In the genomic region with DNA sequence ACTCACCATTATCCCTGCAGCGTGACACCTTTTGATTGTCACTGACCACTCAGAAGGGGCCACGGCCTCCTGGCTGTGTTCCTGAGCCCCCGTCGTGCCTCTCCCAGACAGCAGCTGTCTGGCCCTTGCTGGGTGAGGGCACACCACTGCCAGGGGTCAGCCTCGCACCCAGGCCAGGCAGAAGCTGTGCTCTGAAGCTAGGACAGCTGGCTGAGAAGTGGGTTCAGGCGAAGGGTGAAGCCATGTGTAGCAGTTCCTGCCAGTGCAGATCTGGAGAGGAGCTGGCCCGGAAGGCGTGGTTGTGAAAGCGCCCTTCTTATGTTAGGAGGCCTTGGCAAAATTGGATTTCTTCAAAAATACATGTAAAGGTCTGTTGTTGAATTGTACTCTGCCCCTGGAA, we compare ENCODE assay signal across 21 cellular contexts. TPM values are rescaled to one million over a fixed set of nuclear protein-coding genes. Genes with fewer than 3 reads are reported as not detected.
DNase-seq lines count a peak whose midpoint lies in the region; ATAC-seq and TF ChIP-seq lines count a peak whose summit lies in the region.
"Had no signal": no experiment of that assay in that cellular context is flagged by ENCODE, and none has a peak within 500 bp of the region (broad histone marks: within the 10 kb centered on the region; RNA-seq: fewer than 3 reads in every experiment).

No MANE protein-coding gene starts in this region.

- no peak for DNase-seq in activated CD4-positive, alpha-beta memory T cell treated with anti-CD3 and anti-CD28 coated beads for 36 hours
- no peak for DNase-seq in activated CD4-positive, alpha-beta memory T cell treated with anti-CD3 and anti-CD28 coated beads, Interleukin-2, amount 10 ng/mL, durations not matched to agents 7 days and 5 days
- DNase-seq in H7 (peak; percentile 19), right cardiac atrium (peak in 2 of 3 donors; percentile 55 to 61), osteocyte (ENCODE audit: extremely low spot score, unreplicated experiment) (peak; percentile 48), dermis blood vessel endothelial cell (no peak)
- no peak for DNase-seq in stimulated activated CD8-positive, alpha-beta memory T cell treated with anti-CD3 and anti-CD28 coated beads, Interleukin-4, amount 100 ng/mL, for 48 hours
- DNase-seq: 8988T; activated B cell treated with CpG ODN at 0.5 μM for 24 hours; activated naive CD4-positive, alpha-beta T cell treated with Interleukin-2 at 50 U/mL for 16 hours; AML-193; cortex of kidney; GOT3; KBM-7; MG63; NCI-H1417; NCI-H774; stimulated activated naive CD8-positive, alpha-beta T cell treated with anti-CD3 and anti-CD28 coated beads, Interleukin-15, Interleukin-2, amounts not matched to agents 100 U/mL and 50 U/mL, for 24 hours; transverse colon had no signal

- TF ChIP-seq CTCF in osteocyte (IDR thresholded peaks at IDR 0.05) = no peak

- no peaks in the 10 kb centered on the region for H3K27me3 Mint-ChIP-seq in activated CD4-positive, alpha-beta memory T cell treated with anti-CD3 and anti-CD28 coated beads for 36 hours
- no peaks in the 10 kb centered on the region for H3K27me3 Mint-ChIP-seq in activated CD4-positive, alpha-beta memory T cell treated with anti-CD3 and anti-CD28 coated beads, Interleukin-2, amount 10 ng/mL, durations not matched to agents 7 days and 5 days
- no peaks in the 10 kb centered on the region for H3K27me3 Mint-ChIP-seq in osteocyte (ENCODE audit: unreplicated experiment)
- H3K27me3 Mint-ChIP-seq: activated B cell treated with CpG ODN at 0.5 μM for 24 hours had no signal

- H3K4me3 ChIP-seq in H7 (ENCODE audit: insufficient read depth, low read depth, low read length) = no peak overlapping the region
- H3K4me3 ChIP-seq in right cardiac atrium (ENCODE audit: low read length) = no peak overlapping the region
- H3K4me3 ChIP-seq: MG63, transverse colon had no signal

- no peaks in the 10 kb centered on the region for H3K9me3 Mint-ChIP-seq in activated CD4-positive, alpha-beta memory T cell treated with anti-CD3 and anti-CD28 coated beads for 36 hours
- H3K9me3 Mint-ChIP-seq in activated CD4-positive, alpha-beta memory T cell treated with anti-CD3 and anti-CD28 coated beads, Interleukin-2, amount 10 ng/mL, durations not matched to agents 7 days and 5 days = no peaks in the 10 kb centered on the region
- no peaks in the 10 kb centered on the region for H3K9me3 Mint-ChIP-seq in osteocyte (ENCODE audit: unreplicated experiment)
- H3K9me3 Mint-ChIP-seq: activated B cell treated with CpG ODN at 0.5 μM for 24 hours; CD8-positive, alpha-beta T cell had no signal

- H3K36me3 ChIP-seq in H7 (replicated peaks; ENCODE audit: control insufficient read depth, insufficient read depth, low read length) = peaks cover 8% of the 10 kb centered on the region

- ATAC-seq in right cardiac atrium = no peak
- ATAC-seq in HG02938 (IDR thresholded peaks at IDR 0.05; ENCODE audit: unreplicated experiment) = no peak
- ATAC-seq: CD8-positive, alpha-beta T cell; stimulated activated naive CD8-positive, alpha-beta T cell treated with anti-CD3 and anti-CD28 coated beads, Interleukin-15, Interleukin-2, amounts not matched to agents 100 U/mL and 50 U/mL, for 24 hours had no signal

- no peak overlapping the region for H3K4me3 Mint-ChIP-seq in activated CD4-positive, alpha-beta memory T cell treated with anti-CD3 and anti-CD28 coated beads for 36 hours
- no peak overlapping the region for H3K4me3 Mint-ChIP-seq in activated CD4-positive, alpha-beta memory T cell treated with anti-CD3 and anti-CD28 coated beads, Interleukin-2, amount 10 ng/mL, durations not matched to agents 7 days and 5 days
- no peak overlapping the region for H3K4me3 Mint-ChIP-seq in osteocyte (ENCODE audit: unreplicated experiment)
- H3K4me3 Mint-ChIP-seq: activated B cell treated with CpG ODN at 0.5 μM for 24 hours; CD8-positive, alpha-beta T cell had no signal

- no peaks in the 10 kb centered on the region for H3K27me3 ChIP-seq in H7 (ENCODE audit: control insufficient read depth, insufficient read depth, low read length)
- H3K27me3 ChIP-seq in right cardiac atrium (ENCODE audit: control insufficient read depth, insufficient read depth) = no peaks in the 10 kb centered on the region
- H3K27me3 ChIP-seq: MG63, transverse colon had no signal

- H3K27ac ChIP-seq in right cardiac atrium (ENCODE audit: low read length) = no peak overlapping the region
- H3K27ac ChIP-seq: transverse colon had no signal

- peaks cover 58% of the 10 kb centered on the region for H3K36me3 Mint-ChIP-seq in activated CD4-positive, alpha-beta memory T cell treated with anti-CD3 and anti-CD28 coated beads for 36 hours
- peaks cover 67% of the 10 kb centered on the region for H3K36me3 Mint-ChIP-seq in activated CD4-positive, alpha-beta memory T cell treated with anti-CD3 and anti-CD28 coated beads, Interleukin-2, amount 10 ng/mL, durations not matched to agents 7 days and 5 days (ENCODE audit: low read depth)
- peaks cover 52% of the 10 kb centered on the region for H3K36me3 Mint-ChIP-seq in osteocyte (ENCODE audit: unreplicated experiment)

- intact Hi-C loops in activated CD4-positive, alpha-beta memory T cell treated with anti-CD3 and anti-CD28 coated beads for 36 hours (cut with micrococcal nuclease) = no loop called here
- intact Hi-C loops in right cardiac atrium (cut with DNase I) = loop anchor here in 2 of 4 donors (10.0 kb wide), 1 partner anchor 49 kb away; the partner anchor contains the start of gene KLHL25 (in 2 of the 2)

- CTCF ChIA-PET in activated CD4-positive, alpha-beta memory T cell treated with anti-CD3 and anti-CD28 coated beads for 36 hours (lab: Charles Lee) = no interaction called here
- CTCF ChIA-PET in activated CD4-positive, alpha-beta memory T cell treated with anti-CD3 and anti-CD28 coated beads, Interleukin-2, amount 10 ng/mL, durations not matched to agents 7 days and 5 days (lab: Charles Lee) = no interaction called here

- peaks cover 5% of the 10 kb centered on the region for H3K4me1 ChIP-seq in right cardiac atrium (ENCODE audit: control insufficient read depth, insufficient read depth, low read length)

- POLR2A ChIA-PET in activated CD4-positive, alpha-beta memory T cell treated with anti-CD3 and anti-CD28 coated beads for 36 hours (lab: Charles Lee) = no interaction called here
- POLR2A ChIA-PET in activated CD4-positive, alpha-beta memory T cell treated with anti-CD3 and anti-CD28 coated beads, Interleukin-2, amount 10 ng/mL, durations not matched to agents 7 days and 5 days (lab: Charles Lee) = no interaction called here

- H3K27ac Mint-ChIP-seq in activated CD4-positive, alpha-beta memory T cell treated with anti-CD3 and anti-CD28 coated beads for 36 hours = peak overlapping the region; percentile 23
- no peak overlapping the region for H3K27ac Mint-ChIP-seq in activated CD4-positive, alpha-beta memory T cell treated with anti-CD3 and anti-CD28 coated beads, Interleukin-2, amount 10 ng/mL, durations not matched to agents 7 days and 5 days
- H3K27ac Mint-ChIP-seq in osteocyte (ENCODE audit: unreplicated experiment) = no peak overlapping the region
- H3K27ac Mint-ChIP-seq: activated B cell treated with CpG ODN at 0.5 μM for 24 hours had no signal

- no peaks in the 10 kb centered on the region for H3K9me3 ChIP-seq in right cardiac atrium (ENCODE audit: control insufficient read depth, low read length)
- H3K9me3 ChIP-seq: MG63, transverse colon had no signal

- 72% methylated on average over 9 of the region's 9 CpGs for WGBS in right cardiac atrium

- H3K4me1 Mint-ChIP-seq in activated CD4-positive, alpha-beta memory T cell treated with anti-CD3 and anti-CD28 coated beads for 36 hours (ENCODE audit: low read depth) = peaks cover 13% of the 10 kb centered on the region
- H3K4me1 Mint-ChIP-seq in activated CD4-positive, alpha-beta memory T cell treated with anti-CD3 and anti-CD28 coated beads, Interleukin-2, amount 10 ng/mL, durations not matched to agents 7 days and 5 days = no peaks in the 10 kb centered on the region
- H3K4me1 Mint-ChIP-seq in osteocyte (ENCODE audit: unreplicated experiment) = peaks cover 24% of the 10 kb centered on the region
- H3K4me1 Mint-ChIP-seq: activated B cell treated with CpG ODN at 0.5 μM for 24 hours had no signal

RNA-seq across cellular contexts. Expression of gene KLHL25, which starts 49.2 kb away (rescaled TPM):
- 1 to 10 TPM; 5.3 to 5.7 TPM for total RNA-seq in activated CD4-positive, alpha-beta memory T cell treated with anti-CD3 and anti-CD28 coated beads for 36 hours
- total RNA-seq in activated CD4-positive, alpha-beta memory T cell treated with anti-CD3 and anti-CD28 coated beads, Interleukin-2, amount 10 ng/mL, durations not matched to agents 7 days and 5 days = 1 to 10 TPM; 4.3 to 4.4 TPM
- 15.8 and 20.8 TPM in 2 replicates for total RNA-seq in H7 (2014; rRNA removed; shearing (Covaris generic))
- total RNA-seq in right cardiac atrium (1 to 10 TPM; 3.4 to 6.6 (median 5.3) TPM), osteocyte (3.6 and 3.9 TPM in 2 replicates), dermis blood vessel endothelial cell (5.4 and 7.9 TPM in 2 replicates)
- polyA plus RNA-seq in right cardiac atrium = 4.1 TPM

Comparison
In these comparisons a context has a peak if more than half of its experiments do, and no peak if none do; other contexts are left out.
1. DNase-seq: peak in H7 (single experiment), right cardiac atrium (2 of 3) and osteocyte (single experiment); none in activated CD4-positive, alpha-beta memory T cell treated with anti-CD3 and anti-CD28 coated beads for 36 hours (single experiment), activated CD4-positive, alpha-beta memory T cell treated with anti-CD3 and anti-CD28 coated beads, Interleukin-2, amount 10 ng/mL, durations not matched to agents 7 days and 5 days (single experiment), stimulated activated CD8-positive, alpha-beta memory T cell treated with anti-CD3 and anti-CD28 coated beads, Interleukin-4, amount 100 ng/mL, for 48 hours (single experiment) and dermis blood vessel endothelial cell (single experiment).